Comparison of ENCODE assay signal across 10 cellular contexts in genomic region chr5:1444361-1445189, GRCh38. TPM values are rescaled to one million over a fixed set of nuclear protein-coding genes. Genes with fewer than 3 reads are reported as not detected.
DNase-seq lines count a peak whose midpoint lies in the region; ATAC-seq, FAIRE-seq and TF ChIP-seq lines count a peak whose summit lies in the region.
"Had no signal": no experiment of that assay in that cellular context is flagged by ENCODE, and none has a peak within 500 bp of the region (broad histone marks: within the 10 kb centered on the region; RNA-seq: fewer than 3 reads in every experiment).

No MANE protein-coding gene starts in this region.

- in situ Hi-C loops in GM23248 (cut with MboI) = no loop called here

- peaks cover 0 to 16% (median 7%) of the 10 kb centered on the region in 9 donors for H3K9me3 Mint-ChIP-seq in naive thymus-derived CD8-positive, alpha-beta T cell

- H3K9me3 ChIP-seq in cardiac muscle cell (ENCODE audit: low read depth) = no peaks in the 10 kb centered on the region
- no peaks in the 10 kb centered on the region for H3K9me3 ChIP-seq in GM23248 (ENCODE audit: low read depth)

- TF ChIP-seq CTCF in cardiac muscle cell (IDR thresholded peaks at IDR 0.05; ENCODE audit: low read depth, low read length) = no peak

- WGBS in GM23248 (ENCODE audit: low coverage in 1 of 2, low lambda C conversion rate in 2 of 2, missing lambda C conversion rate in 2 of 2), 2 experiments = 8 to 14% methylated on average over 43 to 67 of the region's 68 CpGs

- peaks cover 5 to 36% (median 32%) of the 10 kb centered on the region in 4 donors for H3K4me1 Mint-ChIP-seq in naive thymus-derived CD8-positive, alpha-beta T cell

- H3K27ac ChIP-seq in cardiac muscle cell = no peak overlapping the region
- H3K27ac ChIP-seq in GM23248 = no peak overlapping the region
- H3K27ac ChIP-seq: BLaER1 treated with 17β-estradiol and CSF1 and Interleukin-3, amounts not matched to agents 10 nM and 100 nM had no signal

- H3K4me2 ChIP-seq in GM23248 (ENCODE audit: unreplicated experiment) = no peak overlapping the region

- H3K27ac Mint-ChIP-seq in naive thymus-derived CD8-positive, alpha-beta T cell = no peak overlapping the region

- DNase-seq in cardiac muscle cell (ENCODE audit: low read depth in 1 of 2, low spot score in 1 of 2) = no peak
- DNase-seq in left ventricle myocardium superior = no peak
- peak; percentile 60 for DNase-seq in ecto neural progenitor cell (ENCODE audit: low spot score)
- peak in 1 of 10 donors; percentile 54 for DNase-seq in naive thymus-derived CD8-positive, alpha-beta T cell
- DNase-seq in urothelium cell line (ENCODE audit: low spot score) = no peak
- no peak for DNase-seq in GM23248
- no peak for DNase-seq in NK-92 treated with Interleukin-12 subunit alpha and Interleukin-12 subunit beta, amount 100 ng/mL, for 24 hours (lab: John Stamatoyannopoulos, UW)
- DNase-seq: GOT3 had no signal

- no peak overlapping the region for H3K9ac ChIP-seq in GM23248
- H3K9ac ChIP-seq: BLaER1 treated with 17β-estradiol and CSF1 and Interleukin-3, amounts not matched to agents 10 nM and 100 nM had no signal

- intact Hi-C loops in left ventricle myocardium superior (cut with micrococcal nuclease) = no loop called here

- H2AFZ ChIP-seq in GM23248 = no peak overlapping the region

- no peaks in the 10 kb centered on the region for H4K20me1 ChIP-seq in GM23248 (ENCODE audit: insufficient read depth)

- H3K4me1 ChIP-seq in cardiac muscle cell (ENCODE audit: low read depth) (no peaks in the 10 kb centered on the region), GM23248 (ENCODE audit: insufficient read depth) (no peaks in the 10 kb centered on the region)

- FAIRE-seq in urothelium cell line (lab: Jason Lieb, UNC) = peak; percentile 79

- no peak for ATAC-seq in left ventricle myocardium superior
- ATAC-seq in naive thymus-derived CD8-positive, alpha-beta T cell = peak in 1 of 2 donors; percentile 21
- ATAC-seq in HG02798 (IDR thresholded peaks at IDR 0.05; ENCODE audit: poor library complexity, unreplicated experiment) = no peak

- H3F3A ChIP-seq in GM23248 (ENCODE audit: insufficient read depth) = no peaks in the 10 kb centered on the region

- peak overlapping the region; percentile 10 for H3K4me3 ChIP-seq in cardiac muscle cell
- no peak overlapping the region for H3K4me3 ChIP-seq in GM23248
- H3K4me3 ChIP-seq: BLaER1 treated with 17β-estradiol and CSF1 and Interleukin-3, amounts not matched to agents 10 nM and 100 nM had no signal

- no peaks in the 10 kb centered on the region for H3K79me2 ChIP-seq in GM23248 (ENCODE audit: insufficient read depth)

- H3K9me2 ChIP-seq in GM23248 (ENCODE audit: insufficient read depth) = no peaks in the 10 kb centered on the region

- peaks cover 0 to 12% (median 2%) of the 10 kb centered on the region in 3 donors for H3K36me3 Mint-ChIP-seq in naive thymus-derived CD8-positive, alpha-beta T cell

- peaks cover 94% of the 10 kb centered on the region for H3K27me3 ChIP-seq in cardiac muscle cell
- peaks cover 44% of the 10 kb centered on the region for H3K27me3 ChIP-seq in GM23248 (replicated peaks; ENCODE audit: insufficient read depth)

- H3K27me3 Mint-ChIP-seq in naive thymus-derived CD8-positive, alpha-beta T cell = peaks cover 22 to 66% (median 54%) of the 10 kb centered on the region in 5 donors

- POLR2A ChIA-PET in naive thymus-derived CD8-positive, alpha-beta T cell (lab: Charles Lee) = no interaction called here

- peak overlapping the region; percentile 43 to 80 (median 71) for H3K4me3 Mint-ChIP-seq in naive thymus-derived CD8-positive, alpha-beta T cell

- H3K36me3 ChIP-seq in cardiac muscle cell = no peaks in the 10 kb centered on the region
- H3K36me3 ChIP-seq in GM23248 (ENCODE audit: low read depth) = no peaks in the 10 kb centered on the region
- H3K36me3 ChIP-seq: BLaER1 treated with 17β-estradiol and CSF1 and Interleukin-3, amounts not matched to agents 10 nM and 100 nM had no signal

RNA-seq across cellular contexts. Expression of gene SLC6A3, which starts 0.7 kb away (rescaled TPM):
- 0.04 TPM in 1 of 2 replicates, not detected in the other for total RNA-seq in cardiac muscle cell
- not detected in 2 replicates for polyA plus RNA-seq in cardiac muscle cell
- not detected for total RNA-seq in left ventricle myocardium superior
- under 1 TPM; 0.08 to 0.27 TPM for total RNA-seq in naive thymus-derived CD8-positive, alpha-beta T cell
- polyA plus RNA-seq in naive thymus-derived CD8-positive, alpha-beta T cell = under 1 TPM in 1 of 3 donors, not detected in 2; 0.09 TPM
- not detected in 2 replicates for total RNA-seq in GM23248 (2014; rRNA removed; shearing (Covaris generic))
- polyA plus RNA-seq in GM23248 (2016; fragmentation: Nextera tagmentation; extraction: Ambion mirVana) = not detected in 2 replicates
